ENCODE assay signal across 26 cellular contexts in the genomic region with DNA sequence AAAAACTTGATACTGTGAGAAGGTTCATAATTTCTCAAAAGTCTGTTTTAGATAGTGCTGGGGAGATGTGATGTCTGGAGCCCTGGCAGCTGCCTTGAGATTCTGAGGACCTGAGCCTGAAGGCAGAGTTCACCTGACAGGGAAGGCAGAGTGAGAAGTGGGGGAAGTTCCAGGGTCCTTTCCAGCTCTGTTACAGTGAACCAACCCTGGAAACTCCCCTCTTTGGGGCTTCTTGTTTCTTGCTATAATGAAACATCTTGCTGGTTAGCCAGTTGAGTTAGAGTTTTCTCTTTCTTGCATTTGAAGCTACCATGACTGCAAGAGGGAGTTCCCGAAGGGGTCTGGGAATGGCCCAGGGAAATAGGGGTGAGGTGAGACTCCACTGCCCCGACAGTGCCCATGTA. TPM values are rescaled to one million over a fixed set of nuclear protein-coding genes. Genes with fewer than 3 reads are reported as not detected.
A peak's percentile ranks its signal among the peaks of the same experiment; 100 is the strongest.
DNase-seq lines count a peak whose midpoint lies in the region; ATAC-seq, FAIRE-seq and TF ChIP-seq lines count a peak whose summit lies in the region.
"Had no signal": no experiment of that assay in that cellular context is flagged by ENCODE, and none has a peak within 500 bp of the region (broad histone marks: within the 10 kb centered on the region; RNA-seq: fewer than 3 reads in every experiment).

No MANE protein-coding gene starts in this region.

- ATAC-seq in GM18868 (IDR thresholded peaks at IDR 0.05; ENCODE audit: unreplicated experiment) (peak; percentile 60), HG03196 (IDR thresholded peaks at IDR 0.05; ENCODE audit: unreplicated experiment) (peak; percentile 43), naive B cell (ENCODE audit: low read depth in 2 of 2) (peak; percentile 65 to 77)
- ATAC-seq: effector memory CD8-positive, alpha-beta T cell; left lung; pancreas had no signal

- H3K4me1 Mint-ChIP-seq in naive B cell = no peaks in the 10 kb centered on the region

- H3K9me3 Mint-ChIP-seq in naive B cell = peaks cover 0 to 2% (median 0%) of the 10 kb centered on the region in 7 donors
- H3K9me3 Mint-ChIP-seq: activated CD4-positive, alpha-beta memory T cell treated with anti-CD3 and anti-CD28 coated beads for 36 hours; activated naive CD4-positive, alpha-beta T cell treated with anti-CD3 and anti-CD28 coated beads, Interleukin-2, amount 10 ng/mL, durations not matched to agents 7 days and 5 days; effector memory CD8-positive, alpha-beta T cell; IgD-negative memory B cell had no signal

- no peak for TF ChIP-seq POLR2A in GM12891 (IDR thresholded peaks at IDR 0.05; ENCODE audit: low read depth, low read length)

- no peak for DNase-seq in GM12891 (ENCODE audit: insufficient read length, low spot score)
- DNase-seq in naive B cell = no peak
- no peak for DNase-seq in NCI-H187 (lab: John Stamatoyannopoulos, UW)
- no peak for DNase-seq in NCI-H69 (lab: John Stamatoyannopoulos, UW)
- no peak for DNase-seq in COR-L47 (lab: John Stamatoyannopoulos, UW)
- DNase-seq: activated CD4-positive, alpha-beta memory T cell treated with anti-CD3 and anti-CD28 coated beads for 36 hours; activated naive CD4-positive, alpha-beta T cell treated with anti-CD3 and anti-CD28 coated beads, Interleukin-2, amount 10 ng/mL, durations not matched to agents 7 days and 5 days; C1 segment of cervical spinal cord; Calu3; effector memory CD8-positive, alpha-beta T cell; hypothalamus; left lung; midbrain; NCI-H2081 treated with DMSO at 0.1 percent for 48 hours; pancreas; stimulated activated CD4-positive, alpha-beta T cell treated with anti-CD3 and anti-CD28 coated beads, Interleukin-2, amount 100 ng/mL, for 48 hours; stimulated activated naive CD4-positive, alpha-beta T cell; WERI-Rb-1 had no signal

- peaks cover 6 to 27% (median 7%) of the 10 kb centered on the region in 3 donors for H3K27me3 Mint-ChIP-seq in naive B cell

- peak overlapping the region in 1 of 6 donors; percentile 61 for H3K27ac Mint-ChIP-seq in naive B cell
- H3K27ac Mint-ChIP-seq: activated CD4-positive, alpha-beta memory T cell treated with anti-CD3 and anti-CD28 coated beads for 36 hours; activated naive CD4-positive, alpha-beta T cell treated with anti-CD3 and anti-CD28 coated beads, Interleukin-2, amount 10 ng/mL, durations not matched to agents 7 days and 5 days; effector memory CD8-positive, alpha-beta T cell; IgD-negative memory B cell; nephron had no signal

- H3K36me3 Mint-ChIP-seq in naive B cell = no peaks in the 10 kb centered on the region
- H3K36me3 Mint-ChIP-seq: activated CD4-positive, alpha-beta memory T cell treated with anti-CD3 and anti-CD28 coated beads for 36 hours; activated naive CD4-positive, alpha-beta T cell treated with anti-CD3 and anti-CD28 coated beads, Interleukin-2, amount 10 ng/mL, durations not matched to agents 7 days and 5 days had no signal

- no peak for FAIRE-seq in GM12891 (lab: Jason Lieb, UNC)
- FAIRE-seq: bronchial epithelial cell, colon, frontal cortex, H54, pancreas had no signal

- H3K4me3 Mint-ChIP-seq in naive B cell = peak overlapping the region in 1 of 8 donors; percentile 64
- H3K4me3 Mint-ChIP-seq: activated CD4-positive, alpha-beta memory T cell treated with anti-CD3 and anti-CD28 coated beads for 36 hours; activated naive CD4-positive, alpha-beta T cell treated with anti-CD3 and anti-CD28 coated beads, Interleukin-2, amount 10 ng/mL, durations not matched to agents 7 days and 5 days; effector memory CD8-positive, alpha-beta T cell; nephron had no signal

TF ChIP-seq in GM12891, 5 proteins besides CTCF, POLR2A, EP300 and RAD21:
- TF ChIP-seq TAF1 (IDR thresholded peaks at IDR 0.05; ENCODE audit: low read depth, low read length) (no peak), SPI1 (IDR thresholded peaks at IDR 0.05; ENCODE audit: low read depth, low read length) (peak; percentile 29; the same call in 1 of the 2 replicates), PAX5 (IDR thresholded peaks at IDR 0.05; ENCODE audit: insufficient read depth, low read length, severe bottlenecking) (no peak)

RNA-seq across cellular contexts. Expression of a gene that starts 10.1 kb away (rescaled TPM):
- 198 TPM for polyA plus RNA-seq in GM12891 (2012; ENCODE audit: low read depth, missing spikeins)
- under 1 TPM in 5 of 6 donors, not detected in 1; 0.08 to 0.46 (median 0.13) TPM for polyA plus RNA-seq in naive B cell (ENCODE audit: low read depth in 6 of 6)

RNA-seq across cellular contexts. Expression of a gene that starts 52.1 kb away (rescaled TPM):
- 9,343 TPM for polyA plus RNA-seq in GM12891 (2012; ENCODE audit: low read depth, missing spikeins)
- over 10,000 TPM; 10,628 to 16,007 (median 11,568) TPM for polyA plus RNA-seq in naive B cell (ENCODE audit: low read depth in 6 of 6)
